Comparison of ENCODE assay signal across 9 cellular contexts in the genomic region with DNA sequence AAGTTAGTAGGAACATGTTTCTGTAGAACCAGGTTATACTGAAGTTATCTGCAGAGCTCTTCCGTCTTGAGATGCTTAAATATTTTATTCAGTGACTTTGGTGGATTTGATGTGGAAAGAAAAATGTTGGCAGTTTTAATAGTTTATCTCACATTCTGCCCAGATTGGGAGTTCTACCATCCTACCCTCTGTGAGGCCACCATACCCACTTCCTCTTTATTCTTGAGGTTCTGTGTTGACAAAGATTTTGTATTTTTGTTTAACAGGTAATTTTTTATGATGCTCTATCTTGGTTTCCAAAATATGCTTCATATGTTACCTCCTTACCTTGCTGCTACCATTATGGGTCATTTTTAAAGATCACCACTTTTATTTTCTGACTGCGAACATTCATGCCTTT.
"Had no signal": no experiment of that assay in that cellular context is flagged by ENCODE, and none has a peak within 500 bp of the region (broad histone marks: within the 10 kb centered on the region; RNA-seq: fewer than 3 reads in every experiment).

No MANE protein-coding gene starts in this region.

- H3K27ac ChIP-seq: HL-60, KMS-11 had no signal

- H3K4me3 ChIP-seq: GM23338 had no signal

- H3K9ac ChIP-seq: KMS-11 had no signal

- H3K4me2 ChIP-seq: GM23338, KMS-11 had no signal

- ATAC-seq: GM23338, HepG2 had no signal

- H2AFZ ChIP-seq: GM23338 had no signal

- DNase-seq: H9, HCEC 1CT, KBM-7 had no signal

- FAIRE-seq: H1, H54, HepG2 had no signal
